In the genomic region with DNA sequence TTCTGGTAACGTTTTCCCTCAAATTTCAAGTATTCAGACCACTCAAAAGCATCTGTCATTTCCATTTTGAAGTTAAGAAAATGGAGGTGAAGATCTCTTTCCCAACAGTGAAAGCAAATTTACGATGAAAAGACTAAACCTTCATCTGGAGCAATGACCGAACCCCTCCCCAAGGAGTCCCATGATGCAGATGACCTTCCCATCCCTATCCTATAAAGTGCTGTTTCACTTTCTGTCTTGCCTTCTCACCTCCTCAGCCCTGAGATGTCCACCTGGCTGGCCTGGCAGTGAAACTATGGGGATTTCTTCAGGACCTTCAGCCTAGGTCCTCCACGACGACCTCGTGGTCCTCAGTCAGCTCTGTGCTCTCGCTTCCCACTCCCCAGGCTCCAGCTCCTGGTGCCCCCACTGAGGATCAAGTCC, we compare ENCODE assay signal across 9 cellular contexts. TPM values are rescaled to one million over a fixed set of nuclear protein-coding genes. Genes with fewer than 3 reads are reported as not detected.
DNase-seq lines count a peak whose midpoint lies in the region; ATAC-seq, FAIRE-seq and TF ChIP-seq lines count a peak whose summit lies in the region.
"Had no signal": no experiment of that assay in that cellular context is flagged by ENCODE, and none has a peak within 500 bp of the region (broad histone marks: within the 10 kb centered on the region; RNA-seq: fewer than 3 reads in every experiment).

No MANE protein-coding gene starts in this region.

- TF ChIP-seq CTCF in right atrium auricular region (IDR thresholded peaks at IDR 0.05) (peak in 1 of 2 donors; percentile 9), astrocyte (IDR thresholded peaks at IDR 0.05; ENCODE audit: insufficient read depth, low read depth, low read length) (no peak)

- peak overlapping the region; percentile 99 to 100 for H3K27ac ChIP-seq in right atrium auricular region
- no peak overlapping the region for H3K27ac ChIP-seq in astrocyte (ENCODE audit: low read depth, low read length)

- FAIRE-seq in astrocyte (lab: Jason Lieb, UNC) = no peak
- FAIRE-seq: bronchial epithelial cell had no signal

- no peaks in the 10 kb centered on the region for H3K36me3 Mint-ChIP-seq in astrocyte (ENCODE audit: low read depth, unreplicated experiment)

- no peak for DNase-seq in right atrium auricular region (ENCODE audit: low spot score)
- DNase-seq in Right ventricle myocardium superior = no peak
- no peak for DNase-seq in astrocyte (ENCODE audit: low read depth)
- DNase-seq in middle frontal gyrus (ENCODE audit: extremely low spot score, low spot score) = no peak

- peak overlapping the region; percentile 8 for H3K27ac Mint-ChIP-seq in astrocyte (ENCODE audit: unreplicated experiment)

- ATAC-seq in Right ventricle myocardium superior (ENCODE audit: poor library complexity) = no peak
- ATAC-seq in activated CD4-positive, CD25-positive, alpha-beta regulatory T cell treated with anti-CD3 and anti-CD28 coated beads, Interleukin-2, amount 50 U/mL, for 24 hours = no peak
- ATAC-seq in HG02981 (IDR thresholded peaks at IDR 0.05; ENCODE audit: unreplicated experiment) = no peak
- no peak for ATAC-seq in GM21825 (IDR thresholded peaks at IDR 0.05; ENCODE audit: unreplicated experiment)

- H3K4me2 ChIP-seq in astrocyte (ENCODE audit: low read length) = peak overlapping the region; percentile 97

- no peaks in the 10 kb centered on the region for H3K9me3 ChIP-seq in right atrium auricular region
- H3K9me3 ChIP-seq in astrocyte (ENCODE audit: insufficient read depth, low read depth, low read length) = no peaks in the 10 kb centered on the region
- no peaks in the 10 kb centered on the region for H3K9me3 ChIP-seq in mononuclear cell (ENCODE audit: low read depth, low read length)

- no peaks in the 10 kb centered on the region for H3K9me3 Mint-ChIP-seq in astrocyte (ENCODE audit: unreplicated experiment)

- peak overlapping the region; percentile 74 for H3K4me3 Mint-ChIP-seq in astrocyte (ENCODE audit: unreplicated experiment)

- intact Hi-C loops in Right ventricle myocardium superior (cut with DNase I) = loop anchor here (5.0 kb wide), 1 partner anchor 70 kb away; no protein-coding TSS in a partner anchor

- peaks cover 37% of the 10 kb centered on the region for H3K79me2 ChIP-seq in astrocyte (ENCODE audit: insufficient read depth, low read length)

- H3K27me3 Mint-ChIP-seq in astrocyte (ENCODE audit: low read depth, unreplicated experiment) = peaks cover 3% of the 10 kb centered on the region

- peak overlapping the region; percentile 98 for H3K9ac ChIP-seq in astrocyte (ENCODE audit: low read length)

- peaks cover 25% of the 10 kb centered on the region for H4K20me1 ChIP-seq in astrocyte (ENCODE audit: insufficient read depth, low read length)

- H3K27me3 ChIP-seq in right atrium auricular region (no peaks in the 10 kb centered on the region), astrocyte (ENCODE audit: insufficient read depth, low read length) (no peaks in the 10 kb centered on the region), mononuclear cell (ENCODE audit: insufficient read depth, low read length) (no peaks in the 10 kb centered on the region)

- H3K4me1 Mint-ChIP-seq in astrocyte (ENCODE audit: low read depth, unreplicated experiment) = peaks cover 16% of the 10 kb centered on the region

- peak overlapping the region in 1 of 2 donors; percentile 77 for H3K4me3 ChIP-seq in right atrium auricular region
- H3K4me3 ChIP-seq in astrocyte (ENCODE audit: insufficient read depth, low read depth, low read length) = peak overlapping the region; percentile 92
- H3K4me3 ChIP-seq in mononuclear cell (ENCODE audit: low read length) = peak overlapping the region; percentile 97

- H2AFZ ChIP-seq in astrocyte (ENCODE audit: low read depth, low read length) = peak overlapping the region; percentile 37

- H3K36me3 ChIP-seq in right atrium auricular region (no peaks in the 10 kb centered on the region), astrocyte (ENCODE audit: insufficient read depth, low read length) (no peaks in the 10 kb centered on the region)

- H3K4me1 ChIP-seq in right atrium auricular region = peaks cover 0 to 28% of the 10 kb centered on the region in 2 donors
- peaks cover 14% of the 10 kb centered on the region for H3K4me1 ChIP-seq in astrocyte (ENCODE audit: insufficient read depth, low read length)
- H3K4me1 ChIP-seq in mononuclear cell (ENCODE audit: insufficient read depth, low read length) = peaks cover 45% of the 10 kb centered on the region

RNA-seq across cellular contexts. Expression of a gene that starts 0.9 kb away (rescaled TPM):
- total RNA-seq in right atrium auricular region = 10 to 100 TPM; 16.2 to 26.4 TPM
- 9.8 TPM for total RNA-seq in Right ventricle myocardium superior
- total RNA-seq in astrocyte = 36.7 and 42.4 TPM in 2 replicates
- 50.5 TPM for total RNA-seq in mononuclear cell
